14 cellular contexts compared by ENCODE assay signal in the genomic region with DNA sequence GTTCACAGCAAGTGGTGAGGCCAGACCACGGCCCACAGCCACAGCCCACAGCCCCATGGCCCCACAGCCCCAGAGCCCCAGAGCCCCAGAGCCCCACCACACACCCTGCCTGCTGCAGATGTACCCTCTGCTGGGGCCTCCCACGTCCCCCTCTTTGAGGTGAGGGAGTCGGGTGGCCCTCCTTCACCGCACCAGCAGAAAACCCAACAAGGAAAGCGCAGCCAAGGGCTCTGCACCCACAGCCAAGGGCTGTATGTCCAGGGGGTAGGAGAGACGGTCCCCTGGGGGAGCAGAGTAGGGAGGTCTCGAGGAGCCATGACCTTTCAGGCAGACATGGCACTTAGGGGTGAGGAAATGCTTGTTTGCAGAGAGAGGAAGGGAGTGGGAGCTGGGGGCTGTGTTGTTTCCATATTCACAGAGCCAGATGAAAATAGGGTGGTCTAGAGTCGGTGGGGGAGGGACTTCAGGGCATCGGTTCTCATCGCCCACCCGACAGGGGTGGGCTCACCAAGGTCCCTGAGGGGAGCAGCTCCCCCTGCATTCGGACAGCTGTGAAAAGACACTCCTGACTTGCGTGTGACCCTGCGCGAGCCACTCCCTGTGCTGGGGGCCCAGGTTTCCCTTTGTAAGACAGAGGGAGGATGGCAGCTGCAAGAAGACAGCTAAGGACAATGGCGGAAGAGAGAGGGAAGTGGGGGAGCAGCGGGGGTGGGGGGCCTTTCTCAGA.
"Had no signal": no experiment of that assay in that cellular context is flagged by ENCODE, and none has a peak within 500 bp of the region (broad histone marks: within the 10 kb centered on the region; RNA-seq: fewer than 3 reads in every experiment).

No MANE protein-coding gene starts in this region.

- H3K4me1 Mint-ChIP-seq: activated B cell treated with CpG ODN at 0.5 μM for 24 hours; activated CD4-positive, alpha-beta T cell treated with anti-CD3 and anti-CD28 coated beads, Interleukin-2, amount 10 ng/mL, durations not matched to agents 24 days and 14 days; activated naive CD4-positive, alpha-beta T cell treated with anti-CD3 and anti-CD28 coated beads, Interleukin-2, amount 50 U/mL, for 24 hours had no signal

- H3K27me3 Mint-ChIP-seq: activated CD4-positive, alpha-beta T cell treated with anti-CD3 and anti-CD28 coated beads, Interleukin-2, amount 10 ng/mL, durations not matched to agents 24 days and 14 days had no signal

- H3K27ac Mint-ChIP-seq: activated B cell treated with CpG ODN at 0.5 μM for 24 hours; activated CD4-positive, alpha-beta T cell treated with anti-CD3 and anti-CD28 coated beads, Interleukin-2, amount 10 ng/mL, durations not matched to agents 24 days and 14 days; activated naive CD4-positive, alpha-beta T cell treated with anti-CD3 and anti-CD28 coated beads, Interleukin-2, amount 50 U/mL, for 24 hours; naive thymus-derived CD4-positive, alpha-beta T cell had no signal

- H3K4me3 Mint-ChIP-seq: activated B cell treated with CpG ODN at 0.5 μM for 24 hours; activated CD4-positive, alpha-beta T cell treated with anti-CD3 and anti-CD28 coated beads, Interleukin-2, amount 10 ng/mL, durations not matched to agents 24 days and 14 days; activated naive CD4-positive, alpha-beta T cell treated with anti-CD3 and anti-CD28 coated beads, Interleukin-2, amount 50 U/mL, for 24 hours; naive thymus-derived CD4-positive, alpha-beta T cell had no signal

- H3K9me3 Mint-ChIP-seq: activated B cell treated with CpG ODN at 0.5 μM for 24 hours; activated CD4-positive, alpha-beta T cell treated with anti-CD3 and anti-CD28 coated beads, Interleukin-2, amount 10 ng/mL, durations not matched to agents 24 days and 14 days; activated naive CD4-positive, alpha-beta T cell treated with anti-CD3 and anti-CD28 coated beads, Interleukin-2, amount 50 U/mL, for 24 hours; naive thymus-derived CD4-positive, alpha-beta T cell had no signal

- DNase-seq: activated B cell treated with CpG ODN at 0.5 μM for 24 hours; activated CD4-positive, alpha-beta T cell treated with anti-CD3 and anti-CD28 coated beads, Interleukin-2, amount 10 ng/mL, durations not matched to agents 24 days and 14 days; activated CD8-positive, alpha-beta memory T cell treated with anti-CD3 and anti-CD28 coated beads for 24 hours; activated effector memory CD4-positive, alpha-beta T cell treated with Interleukin-2 at 50 U/mL for 16 hours; central memory CD4-positive, alpha-beta T cell; effector memory CD4-positive, alpha-beta T cell; kidney glomerular epithelial cell; lower lobe of right lung; naive thymus-derived CD4-positive, alpha-beta T cell; stimulated activated CD4-positive, alpha-beta T cell treated with anti-CD3 and anti-CD28 coated beads, Interleukin-4, amount 100 ng/mL, for 4 hours; stomach; T-helper 2 cell; uterus had no signal

- H3K36me3 Mint-ChIP-seq: activated naive CD4-positive, alpha-beta T cell treated with anti-CD3 and anti-CD28 coated beads, Interleukin-2, amount 50 U/mL, for 24 hours; naive thymus-derived CD4-positive, alpha-beta T cell had no signal

- ATAC-seq: lower lobe of right lung; naive thymus-derived CD4-positive, alpha-beta T cell had no signal
